24 cellular contexts compared by ENCODE assay signal in genomic region chr17:76466775-76467130, GRCh38. TPM values are rescaled to one million over a fixed set of nuclear protein-coding genes. Genes with fewer than 3 reads are reported as not detected.
DNase-seq lines count a peak whose midpoint lies in the region; ATAC-seq and TF ChIP-seq lines count a peak whose summit lies in the region.
"Had no signal": no experiment of that assay in that cellular context is flagged by ENCODE, and none has a peak within 500 bp of the region (broad histone marks: within the 10 kb centered on the region; RNA-seq: fewer than 3 reads in every experiment).

No MANE protein-coding gene starts in this region.

- H3K4me2 ChIP-seq in DOHH2 (ENCODE audit: low read length) (peak overlapping the region; percentile 47; the same call in 1 of the 2 replicates), Karpas-422 (ENCODE audit: low read depth, low read length, poor library complexity, severe bottlenecking) (peak overlapping the region; percentile 22), osteoblast (ENCODE audit: insufficient read depth, low read length) (no peak overlapping the region)

- no peak for TF ChIP-seq CTCF in DOHH2 (IDR thresholded peaks at IDR 0.05; ENCODE audit: low read depth, low read length, poor library complexity, severe bottlenecking)
- no peak for TF ChIP-seq CTCF in osteoblast (IDR thresholded peaks at IDR 0.05; ENCODE audit: extremely low read depth, low read depth, low read length)

- H3K79me2 ChIP-seq in DOHH2 (ENCODE audit: control insufficient read depth, low read length) (no peaks in the 10 kb centered on the region), Karpas-422 (ENCODE audit: low read length) (no peaks in the 10 kb centered on the region), osteoblast (ENCODE audit: insufficient read depth, low read length) (no peaks in the 10 kb centered on the region)

- H3K4me1 ChIP-seq in DOHH2 (ENCODE audit: control insufficient read depth, low read length) = peaks cover 16% of the 10 kb centered on the region
- H3K4me1 ChIP-seq in Karpas-422 (ENCODE audit: low read length) = peaks cover 28% of the 10 kb centered on the region
- peaks cover 13% of the 10 kb centered on the region for H3K4me1 ChIP-seq in osteoblast (ENCODE audit: insufficient read depth, low read length)

- no peaks in the 10 kb centered on the region for H3F3A ChIP-seq in DOHH2 (ENCODE audit: control insufficient read depth, insufficient read depth)

- H3K36me3 ChIP-seq in DOHH2 (ENCODE audit: control insufficient read depth, low read length) (peaks cover 12% of the 10 kb centered on the region; the same call in 1 of the 2 replicates), Karpas-422 (ENCODE audit: insufficient read depth, low read length) (no peaks in the 10 kb centered on the region), osteoblast (ENCODE audit: insufficient read depth, low read length) (no peaks in the 10 kb centered on the region)

- no peak overlapping the region for H3K4me3 ChIP-seq in DOHH2 (ENCODE audit: low read length)
- H3K4me3 ChIP-seq in Karpas-422 (ENCODE audit: low read length) = no peak overlapping the region
- no peak overlapping the region for H3K4me3 ChIP-seq in osteoblast (ENCODE audit: insufficient read depth, low read length)
- H3K4me3 ChIP-seq: GM12878 had no signal

- no peaks in the 10 kb centered on the region for H4K20me1 ChIP-seq in DOHH2 (ENCODE audit: control insufficient read depth, insufficient read depth, low read depth, low read length)
- no peaks in the 10 kb centered on the region; the same call in 1 of the 2 replicates for H4K20me1 ChIP-seq in Karpas-422 (ENCODE audit: insufficient read depth, low read depth, low read length)
- H4K20me1 ChIP-seq in osteoblast (ENCODE audit: insufficient read depth, low read length) = no peaks in the 10 kb centered on the region

- H3K9me2 ChIP-seq in DOHH2 (replicated peaks; ENCODE audit: control insufficient read depth, low read length) (no peaks in the 10 kb centered on the region), Karpas-422 (replicated peaks; ENCODE audit: insufficient read depth, low read length) (no peaks in the 10 kb centered on the region)

- no peak for DNase-seq in Karpas-422
- peak; percentile 66 for DNase-seq in osteoblast (ENCODE audit: insufficient read length, low spot score, missing footprints)
- DNase-seq in NCI-H526 treated with DMSO at 0.1 percent for 48 hours (lab: John Stamatoyannopoulos, UW) = no peak
- DNase-seq in left lobe of liver (ENCODE audit: low spot score) = no peak
- DNase-seq: ACHN; AML-193; Caco-2; CD4-positive, alpha-beta T cell; DMS153; EL; MM.1S; NCI-H1092 treated with DMSO at 0.1 percent for 48 hours; NCI-H2081 treated with DMSO at 0.1 percent for 48 hours; NCI-H748 treated with DMSO at 0.1 percent for 48 hours; OCI-M1; SIG-M5; T-cell had no signal

- H3K27ac ChIP-seq in DOHH2 (ENCODE audit: low read depth, low read length) = no peak overlapping the region
- no peak overlapping the region for H3K27ac ChIP-seq in Karpas-422 (ENCODE audit: low read length)
- no peak overlapping the region for H3K27ac ChIP-seq in osteoblast (ENCODE audit: low read depth, low read length)

- H3K27me3 ChIP-seq in DOHH2 (ENCODE audit: control insufficient read depth, low read length) (no peaks in the 10 kb centered on the region), Karpas-422 (ENCODE audit: low read length) (no peaks in the 10 kb centered on the region), osteoblast (ENCODE audit: insufficient read depth, low read length) (peaks cover 4% of the 10 kb centered on the region)

- ATAC-seq in esophagus mucosa = peak; percentile 5
- ATAC-seq in GM21526 (IDR thresholded peaks at IDR 0.05; ENCODE audit: low FRiP score, unreplicated experiment) = no peak
- no peak for ATAC-seq in left lobe of liver

- H3K9me3 ChIP-seq in DOHH2 (ENCODE audit: control insufficient read depth, insufficient read depth, low read length) (no peaks in the 10 kb centered on the region), Karpas-422 (ENCODE audit: low read length) (no peaks in the 10 kb centered on the region), osteoblast (ENCODE audit: low read depth, low read length) (no peaks in the 10 kb centered on the region)
- H3K9me3 ChIP-seq: Caco-2 had no signal

- H2AFZ ChIP-seq in Karpas-422 (ENCODE audit: low read length) = no peak overlapping the region
- H2AFZ ChIP-seq in osteoblast (ENCODE audit: low read length) = no peak overlapping the region

- no peak overlapping the region for H3K9ac ChIP-seq in Karpas-422 (ENCODE audit: low read length)

RNA-seq across cellular contexts. Expression of gene AANAT, which starts 0.7 kb away (rescaled TPM):
- total RNA-seq in Karpas-422 (2014; rRNA removed; shearing (Covaris generic); ENCODE audit: low replicate concordance) = not detected in 2 replicates
- total RNA-seq in esophagus mucosa (not detected), osteoblast (not detected in 2 replicates), left lobe of liver (not detected)
- total RNA-seq: Caco-2, H1, NCI-H460, RPMI7951, T-cell had no signal

RNA-seq across cellular contexts. Expression of gene UBE2O, which starts 13.8 kb away (rescaled TPM):
- 10.5 and 19.9 TPM in 2 replicates for total RNA-seq in Karpas-422 (2014; rRNA removed; shearing (Covaris generic); ENCODE audit: low replicate concordance)
- total RNA-seq in esophagus mucosa (17.2 TPM), osteoblast (17.7 and 19.5 TPM in 2 replicates), left lobe of liver (9.8 TPM)

RNA-seq across cellular contexts. Expression of gene RHBDF2, which starts 34.5 kb away (rescaled TPM):
- total RNA-seq in Karpas-422 (2014; rRNA removed; shearing (Covaris generic); ENCODE audit: low replicate concordance) = 5.1 and 5.4 TPM in 2 replicates
- 36.8 TPM for total RNA-seq in esophagus mucosa
- total RNA-seq in osteoblast = 7.1 and 8.3 TPM in 2 replicates
- 8.9 TPM for total RNA-seq in left lobe of liver
